2 cellular contexts compared by ENCODE assay signal in genomic region chr4:169268951-169269781, GRCh38.
TF ChIP-seq lines count a peak whose summit lies in the region.

No MANE protein-coding gene starts in this region.

TF ChIP-seq in A549, 52 proteins besides CTCF, POLR2A, EP300 and RAD21 (continued from another document):
- TF ChIP-seq BCL3 (IDR thresholded peaks at IDR 0.05): no peak
- TF ChIP-seq NFE2L2 (conservative IDR thresholded peaks at IDR 0.05; ENCODE audit: low read length): no peak
- peak; percentile 60; the same call in 1 of the 2 replicates for TF ChIP-seq FOSL2 (IDR thresholded peaks at IDR 0.05)
- TF ChIP-seq FOSL2 (CRISPR knock-in tag; IDR thresholded peaks at IDR 0.05): peak; percentile 81
- TF ChIP-seq GATA3 (IDR thresholded peaks at IDR 0.05; ENCODE audit: borderline replicate concordance): peak; percentile 56; the same call in 1 of the 2 replicates
- TF ChIP-seq RARB (CRISPR knock-in tag; IDR thresholded peaks at IDR 0.05): no peak
- no peak for TF ChIP-seq KDM5A (IDR thresholded peaks at IDR 0.05)
- no peak for TF ChIP-seq HOXB5 (CRISPR knock-in tag; IDR thresholded peaks at IDR 0.05)
- TF ChIP-seq BHLHE40 (IDR thresholded peaks at IDR 0.05; ENCODE audit: low read depth, low read length): no peak
- TF ChIP-seq MAZ (IDR thresholded peaks at IDR 0.05; ENCODE audit: borderline replicate concordance, low read depth, low read length): no peak
- TF ChIP-seq RFX5 (IDR thresholded peaks at IDR 0.05): no peak
- TF ChIP-seq CEBPB (IDR thresholded peaks at IDR 0.05): peak; percentile 15 to 70; a peak in 3 of 4 replicates
- TF ChIP-seq MAX (IDR thresholded peaks at IDR 0.05): peak; percentile 51
- TF ChIP-seq HDAC2 (IDR thresholded peaks at IDR 0.05): no peak
- TF ChIP-seq JUNB (IDR thresholded peaks at IDR 0.05): peak; percentile 63
- no peak for TF ChIP-seq CHD2 (IDR thresholded peaks at IDR 0.05; ENCODE audit: low read length, partially characterized antibody)
- TF ChIP-seq TFCP2L1 (CRISPR knock-in tag; IDR thresholded peaks at IDR 0.05): no peak
- no peak for TF ChIP-seq ZSCAN20 (CRISPR knock-in tag; IDR thresholded peaks at IDR 0.05)
- TF ChIP-seq MYC (IDR thresholded peaks at IDR 0.05; ENCODE audit: borderline replicate concordance, low read length): no peak
- TF ChIP-seq ZNF302 (CRISPR knock-in tag; IDR thresholded peaks at IDR 0.05): no peak
- no peak for TF ChIP-seq CBX8 (IDR thresholded peaks at IDR 0.05)
- TF ChIP-seq RCOR1 (IDR thresholded peaks at IDR 0.05; ENCODE audit: low read depth, low read length): no peak

TF ChIP-seq in HCT116, 20 proteins besides CTCF, POLR2A, EP300 and RAD21 (continued from another document):
- no peak for TF ChIP-seq MAX (IDR thresholded peaks at IDR 0.05)
- no peak for TF ChIP-seq ATF3 (IDR thresholded peaks at IDR 0.05)
- no peak for TF ChIP-seq YY1 (IDR thresholded peaks at IDR 0.05; ENCODE audit: extremely low read depth, insufficient replicate concordance, low read depth, low read length)
- no peak for TF ChIP-seq POLR2AphosphoS5 (IDR thresholded peaks at IDR 0.05; ENCODE audit: low read depth, low read length)
- TF ChIP-seq EZH2 (IDR thresholded peaks at IDR 0.05): no peak
- TF ChIP-seq EGR1 (IDR thresholded peaks at IDR 0.05; ENCODE audit: low read depth): no peak
- no peak for TF ChIP-seq ZBTB33 (IDR thresholded peaks at IDR 0.05; ENCODE audit: extremely low read depth, insufficient replicate concordance, low read length)
- TF ChIP-seq FOSL1 (IDR thresholded peaks at IDR 0.05; ENCODE audit: low read depth): no peak
- TF ChIP-seq CEBPB (IDR thresholded peaks at IDR 0.05; ENCODE audit: low read depth): no peak
